12 cellular contexts compared by ENCODE assay signal in the genomic region with DNA sequence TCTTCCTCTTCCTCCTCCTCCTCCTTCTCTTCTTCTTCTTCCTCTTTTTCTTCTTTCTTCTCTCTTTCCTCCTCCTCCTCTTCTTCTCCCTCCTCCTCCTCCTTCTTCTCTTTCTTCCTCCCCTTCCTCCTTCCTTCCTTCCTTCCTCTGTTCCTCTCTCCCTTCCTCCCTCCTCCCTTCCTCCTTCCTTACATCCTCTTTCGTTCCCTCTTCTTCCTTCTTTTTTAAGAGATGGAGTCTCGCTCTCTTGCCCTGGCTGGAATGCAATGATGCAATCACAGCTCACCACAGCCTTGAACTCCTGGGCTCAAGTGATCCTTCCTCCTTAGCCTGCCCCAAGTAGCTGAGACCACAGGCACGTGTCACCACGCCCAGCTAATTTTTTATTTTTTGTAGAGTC. TPM values are rescaled to one million over a fixed set of nuclear protein-coding genes. Genes with fewer than 3 reads are reported as not detected.
DNase-seq lines count a peak whose midpoint lies in the region; ATAC-seq and TF ChIP-seq lines count a peak whose summit lies in the region.
"Had no signal": no experiment of that assay in that cellular context is flagged by ENCODE, and none has a peak within 500 bp of the region (broad histone marks: within the 10 kb centered on the region; RNA-seq: fewer than 3 reads in every experiment).

No MANE protein-coding gene starts in this region.

- no peaks in the 10 kb centered on the region for H3K9me3 ChIP-seq in esophagus muscularis mucosa
- no peaks in the 10 kb centered on the region for H3K9me3 ChIP-seq in skeletal muscle tissue (ENCODE audit: control insufficient read depth in 3 of 3, low read length in 3 of 3)
- H3K9me3 ChIP-seq in CD8-positive, alpha-beta T cell (ENCODE audit: low read length): no peaks in the 10 kb centered on the region
- no peaks in the 10 kb centered on the region for H3K9me3 ChIP-seq in ovary

- no peaks in the 10 kb centered on the region for H3K9me3 Mint-ChIP-seq in CD8-positive, alpha-beta T cell

- H3K4me1 Mint-ChIP-seq in CD8-positive, alpha-beta T cell (ENCODE audit: low read depth): peaks cover 17% of the 10 kb centered on the region

- H3K4me3 ChIP-seq in esophagus muscularis mucosa: no peak overlapping the region
- no peak overlapping the region for H3K4me3 ChIP-seq in skeletal muscle tissue (ENCODE audit: low read length in 3 of 3)
- H3K4me3 ChIP-seq in CD8-positive, alpha-beta T cell (ENCODE audit: low read depth, low read length): no peak overlapping the region
- H3K4me3 ChIP-seq in ovary: no peak overlapping the region

- TF ChIP-seq CTCF in esophagus muscularis mucosa (IDR thresholded peaks at IDR 0.05) (no peak), ovary (IDR thresholded peaks at IDR 0.05) (no peak)
- no peak for TF ChIP-seq CTCF in CD8-positive, alpha-beta T cell (IDR thresholded peaks at IDR 0.05)

- TF ChIP-seq EP300 in esophagus muscularis mucosa (IDR thresholded peaks at IDR 0.05) (no peak), ovary (IDR thresholded peaks at IDR 0.05) (no peak)

- DNase-seq in EL (peak; percentile 83), OCI-M1 (lab: John Stamatoyannopoulos, UW) (peak; percentile 56), esophagus muscularis mucosa (ENCODE audit: extremely low spot score) (no peak), OCI-M2 (lab: John Stamatoyannopoulos, UW; ENCODE audit: unreplicated experiment) (no peak), ovary (no peak)
- no peak for DNase-seq in CD8-positive, alpha-beta T cell
- DNase-seq in stimulated activated CD4-positive, alpha-beta T cell treated with anti-CD3 and anti-CD28 coated beads, Interleukin-2, amount 100 ng/mL, for 48 hours: no peak
- DNase-seq: activated naive CD4-positive, alpha-beta T cell treated with Interleukin-2 at 50 U/mL for 16 hours; Calu3; islet precursor cell; MM.1S had no signal

- no peaks in the 10 kb centered on the region for H3K36me3 Mint-ChIP-seq in CD8-positive, alpha-beta T cell

- POLR2A ChIA-PET in CD8-positive, alpha-beta T cell (lab: Charles Lee): no interaction called here

- H3K36me3 ChIP-seq in esophagus muscularis mucosa (peaks cover 21 to 78% (median 58%) of the 10 kb centered on the region in 4 donors), skeletal muscle tissue (ENCODE audit: control insufficient read depth in 3 of 3, insufficient read depth in 3 of 3, low read length in 3 of 3) (peaks cover 0 to 14% (median 14%) of the 10 kb centered on the region in 3 donors), ovary (no peaks in the 10 kb centered on the region)
- no peaks in the 10 kb centered on the region for H3K36me3 ChIP-seq in CD8-positive, alpha-beta T cell (ENCODE audit: insufficient read depth, low read length)

- intact Hi-C loops in esophagus muscularis mucosa (cut with DNase I) (no loop called here), ovary (cut with DNase I) (no loop called here)
- intact Hi-C loops in CD8-positive, alpha-beta T cell (cut with DNase I, micrococcal nuclease): no loop called here

- H3K27me3 Mint-ChIP-seq in CD8-positive, alpha-beta T cell (ENCODE audit: low read depth): peaks cover 36% of the 10 kb centered on the region

- H3K27me3 ChIP-seq in esophagus muscularis mucosa (no peaks in the 10 kb centered on the region), skeletal muscle tissue (ENCODE audit: control insufficient read depth in 3 of 3, insufficient read depth in 3 of 3, low read length in 3 of 3) (peaks cover 9 to 30% (median 15%) of the 10 kb centered on the region in 3 donors), ovary (no peaks in the 10 kb centered on the region)
- H3K27me3 ChIP-seq in CD8-positive, alpha-beta T cell (ENCODE audit: insufficient read depth, low read length): peaks cover 3% of the 10 kb centered on the region

- ATAC-seq in CD8-positive, alpha-beta T cell: no peak

- H3K27ac Mint-ChIP-seq in CD8-positive, alpha-beta T cell: no peak overlapping the region

- 64% methylated on average over 4 of the region's 4 CpGs for WGBS in esophagus muscularis mucosa
- 26 to 39% (median 36%) methylated on average over 4 of the region's 4 CpGs for WGBS in ovary, 3 donors

- H3K4me1 ChIP-seq in esophagus muscularis mucosa (peaks cover 67 to 95% (median 91%) of the 10 kb centered on the region in 4 donors), skeletal muscle tissue (ENCODE audit: control insufficient read depth in 3 of 3, insufficient read depth in 3 of 3, low read length in 3 of 3) (peaks cover 19 to 37% (median 23%) of the 10 kb centered on the region in 3 donors), ovary (ENCODE audit: insufficient read depth) (peaks cover 14% of the 10 kb centered on the region)
- H3K4me1 ChIP-seq in CD8-positive, alpha-beta T cell (ENCODE audit: insufficient read depth, low read length): peaks cover 15% of the 10 kb centered on the region

- TF ChIP-seq POLR2A in esophagus muscularis mucosa (IDR thresholded peaks at IDR 0.05; ENCODE audit: low read depth) (no peak), ovary (IDR thresholded peaks at IDR 0.05) (no peak)

- H3K9ac ChIP-seq in skeletal muscle tissue (ENCODE audit: low read depth in 1 of 3, low read length in 3 of 3): no peak overlapping the region

- H3K27ac ChIP-seq in esophagus muscularis mucosa (replicated peaks in 1 of 4) (peak overlapping the region; percentile 83 to 97 (median 87)), skeletal muscle tissue (ENCODE audit: low read depth, low read length) (peak overlapping the region; percentile 12), ovary (peak overlapping the region in 1 of 2 donors; percentile 5)
- H3K27ac ChIP-seq in CD8-positive, alpha-beta T cell (ENCODE audit: low read depth, low read length): no peak overlapping the region

- H3K4me3 Mint-ChIP-seq in CD8-positive, alpha-beta T cell: no peak overlapping the region

- CTCF ChIA-PET in CD8-positive, alpha-beta T cell (lab: Charles Lee): no interaction called here

RNA-seq across cellular contexts. Expression of a gene that starts 13.2 kb away (rescaled TPM):
- total RNA-seq in esophagus muscularis mucosa: 100 to 1,000 TPM; 154 to 444 (median 250) TPM
- total RNA-seq in skeletal muscle tissue: 63.2 TPM
- under 1 TPM in 1 of 2 experiments, not detected in 1; 0.25 TPM for total RNA-seq in CD8-positive, alpha-beta T cell
- 100 to 1,000 TPM in 5 of 7 donors, 10 to 100 TPM in 2; 28.0 to 162 (median 129) TPM for total RNA-seq in ovary
- 10 to 100 TPM; 62.4 to 86.0 TPM for polyA plus RNA-seq in ovary

RNA-seq across cellular contexts. Expression of a gene that starts 18.9 kb away (rescaled TPM):
- total RNA-seq in esophagus muscularis mucosa: 100 to 1,000 TPM; 350 to 500 (median 454) TPM
- total RNA-seq in skeletal muscle tissue: 93.9 TPM
- total RNA-seq in CD8-positive, alpha-beta T cell: 100 to 1,000 TPM; 924 to 926 TPM
- 100 to 1,000 TPM; 645 to 985 (median 727) TPM for total RNA-seq in ovary
- polyA plus RNA-seq in ovary: 1,000 to 10,000 TPM in 1 of 2 donors, 100 to 1,000 TPM in 1; 591 to 1,198 TPM

RNA-seq across cellular contexts. Expression of a gene that starts 52.0 kb away (rescaled TPM):
- total RNA-seq in esophagus muscularis mucosa (1,000 to 10,000 TPM; 1,363 to 1,667 (median 1,434) TPM), skeletal muscle tissue (450 TPM), ovary (100 to 1,000 TPM; 169 to 412 (median 211) TPM)
- total RNA-seq in CD8-positive, alpha-beta T cell: 10 to 100 TPM; 64.9 to 68.1 TPM
- polyA plus RNA-seq in ovary: 100 to 1,000 TPM; 257 to 330 TPM

Comparison
In these comparisons a context has a peak if more than half of its experiments do, and no peak if none do; other contexts are left out.
1. DNase-seq: peak in EL (single experiment) and OCI-M1 (single experiment); none in esophagus muscularis mucosa (single experiment), CD8-positive, alpha-beta T cell (0 of 7), OCI-M2 (single experiment), ovary (0 of 5) and stimulated activated CD4-positive, alpha-beta T cell treated with anti-CD3 and anti-CD28 coated beads, Interleukin-2, amount 100 ng/mL, for 48 hours (0 of 2).
2. RNA of a gene that starts 13.2 kb away (total RNA-seq): 154 to 444 TPM in esophagus muscularis mucosa, 28.0 to 162 TPM in ovary and 63.2 TPM in skeletal muscle tissue (single experiment); 0.25 TPM in CD8-positive, alpha-beta T cell; every median in the first group is over 10 times any median in the second.